In the genomic region with DNA sequence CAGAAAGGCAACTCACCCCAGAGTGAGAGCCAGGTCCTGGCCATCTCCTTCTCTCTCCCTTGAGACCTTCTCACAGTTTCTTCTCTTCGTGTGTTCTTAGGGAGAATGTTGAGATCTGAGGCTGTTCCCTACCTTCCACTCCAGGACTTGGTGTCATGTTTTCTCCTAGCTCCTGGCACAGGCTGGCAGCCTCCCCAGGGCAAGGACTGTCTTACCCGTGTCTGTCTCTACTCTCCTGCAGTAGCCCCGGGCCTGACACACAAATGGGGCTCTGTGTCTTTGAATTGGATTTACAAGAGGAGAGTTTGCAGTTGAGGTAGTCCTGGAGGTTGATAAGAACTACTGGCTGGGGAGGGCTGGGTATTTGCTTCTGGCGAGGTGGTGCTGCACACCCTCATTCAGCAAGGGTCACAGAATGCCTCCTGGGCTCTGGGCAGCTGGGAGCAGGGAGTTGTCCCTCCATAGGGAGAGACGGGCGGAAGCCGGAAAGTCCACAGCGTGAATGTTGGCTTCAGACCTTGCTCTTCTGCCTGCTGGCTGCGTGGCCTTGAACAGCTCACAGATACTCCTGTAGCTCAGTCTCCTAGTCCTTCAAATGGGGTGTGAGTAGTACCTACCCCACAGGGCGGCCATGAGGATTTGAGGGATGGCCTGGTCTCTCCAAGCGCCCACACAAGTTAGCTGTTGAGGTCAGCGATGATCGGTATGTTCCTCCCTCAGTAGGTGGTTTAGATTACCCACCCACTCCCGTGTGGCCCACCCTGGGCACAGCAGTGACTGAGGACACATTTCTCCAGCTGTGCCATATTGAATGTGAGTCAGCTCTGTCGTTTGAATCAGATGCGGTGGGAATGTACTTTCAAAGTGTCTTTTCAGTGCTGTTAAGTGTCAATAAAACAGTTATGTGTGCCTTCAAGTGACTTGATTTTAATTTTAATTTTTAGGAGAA, we compare ENCODE assay signal across 13 cellular contexts. TPM values are rescaled to one million over a fixed set of nuclear protein-coding genes. Genes with fewer than 3 reads are reported as not detected.
DNase-seq lines count a peak whose midpoint lies in the region; ATAC-seq and TF ChIP-seq lines count a peak whose summit lies in the region.
"Had no signal": no experiment of that assay in that cellular context is flagged by ENCODE, and none has a peak within 500 bp of the region (broad histone marks: within the 10 kb centered on the region; RNA-seq: fewer than 3 reads in every experiment).

No MANE protein-coding gene starts in this region.

- H3K27me3 Mint-ChIP-seq in GM23338 (ENCODE audit: insufficient read depth, low read depth, poor library complexity), result peaks cover 2% of the 10 kb centered on the region
- no peaks in the 10 kb centered on the region for H3K27me3 Mint-ChIP-seq in T-cell

- CTCF ChIA-PET in T-cell (lab: Charles Lee), result interaction anchor here in 1 of 2 donors (0.5 kb wide), 1 partner anchor 10 kb away, joined by 4 read pairs; a partner anchor contains a TSS

- H3F3A ChIP-seq in GM23338 (replicated peaks; ENCODE audit: low read depth), result 0 out of 2 replicates have a peak, but pooled peaks cover 3% of the 10 kb centered on the region

- peaks cover 5% of the 10 kb centered on the region; the same call in 1 of the 2 replicates for H3K36me3 ChIP-seq in GM23338 (ENCODE audit: insufficient read depth)

- TF ChIP-seq CTCF in GM23338 (conservative IDR thresholded peaks at IDR 0.05; ENCODE audit: low read depth in 2 of 2), result no peak

- no peaks in the 10 kb centered on the region for H3K9me2 ChIP-seq in GM23338 (ENCODE audit: insufficient read depth)

- H3K9me3 Mint-ChIP-seq in GM23338, result no peaks in the 10 kb centered on the region
- H3K9me3 Mint-ChIP-seq in T-cell, result no peaks in the 10 kb centered on the region

- H3K4me2 ChIP-seq in GM23338, result no peak overlapping the region

- peaks cover 87% of the 10 kb centered on the region for H3K79me2 ChIP-seq in GM23338 (replicated peaks; ENCODE audit: insufficient read depth)

- H3K4me3 Mint-ChIP-seq in GM23338 (no peak overlapping the region), T-cell (no peak overlapping the region)

- no peak overlapping the region for H3K4me3 ChIP-seq in GM23338
- H3K4me3 ChIP-seq: sigmoid colon, SJCRH30 had no signal

- H4K20me1 ChIP-seq in GM23338 (replicated peaks; ENCODE audit: insufficient read depth), result peaks cover 39% of the 10 kb centered on the region

- peaks cover 13% of the 10 kb centered on the region for H3K36me3 Mint-ChIP-seq in GM23338 (ENCODE audit: low read depth)
- H3K36me3 Mint-ChIP-seq in T-cell, result peaks cover 14% of the 10 kb centered on the region

- ATAC-seq in GM23338 (no peak), T-cell (replicated peaks in 1 of 4) (no peak), esophagus mucosa (peak; percentile 30), HG02798 (IDR thresholded peaks at IDR 0.05; ENCODE audit: poor library complexity, unreplicated experiment) (no peak)

- H3K27ac Mint-ChIP-seq in GM23338 (peak overlapping the region; percentile 51; the same call in 1 of the 2 replicates), T-cell (peak overlapping the region; percentile 46 to 76)

- no peak overlapping the region for H2AFZ ChIP-seq in GM23338

- H3K4me1 ChIP-seq in GM23338 (ENCODE audit: insufficient read depth), result no peaks in the 10 kb centered on the region

- DNase-seq in GM23338 (ENCODE audit: low spot score), result no peak
- DNase-seq in T-cell, result no peak
- peak; percentile 56 for DNase-seq in posterior vena cava (ENCODE audit: low spot score)
- no peak for DNase-seq in NCI-H446 (lab: John Stamatoyannopoulos, UW)
- no peak for DNase-seq in T-helper 9 cell
- DNase-seq: effector CD8-positive, alpha-beta T cell; H7; islet precursor cell; NCI-H1930; sigmoid colon; SJCRH30 had no signal

- intact Hi-C loops in posterior vena cava (cut with DNase I), result no loop called here

- POLR2A ChIA-PET in T-cell (lab: Charles Lee), result no interaction called here

- H3K4me1 Mint-ChIP-seq in GM23338 (peaks cover 6% of the 10 kb centered on the region), T-cell (peaks cover 71 to 79% (median 73%) of the 10 kb centered on the region in 3 donors)

- no peaks in the 10 kb centered on the region for H3K27me3 ChIP-seq in GM23338 (ENCODE audit: insufficient read depth)
- H3K27me3 ChIP-seq: sigmoid colon, SJCRH30 had no signal

- H3K27ac ChIP-seq in GM23338 (ENCODE audit: low read depth), result no peak overlapping the region
- H3K27ac ChIP-seq: sigmoid colon, SJCRH30 had no signal

TF ChIP-seq in GM23338, 12 proteins besides CTCF, POLR2A, EP300 and RAD21:
- TF ChIP-seq EZH2phosphoT487 (IDR thresholded peaks at IDR 0.05; ENCODE audit: unreplicated experiment) (no peak), STAT1 (IDR thresholded peaks at IDR 0.05; ENCODE audit: unreplicated experiment) (no peak), JUNB (IDR thresholded peaks at IDR 0.05; ENCODE audit: unreplicated experiment) (no peak)
- TF ChIP-seq, protein P1, sequence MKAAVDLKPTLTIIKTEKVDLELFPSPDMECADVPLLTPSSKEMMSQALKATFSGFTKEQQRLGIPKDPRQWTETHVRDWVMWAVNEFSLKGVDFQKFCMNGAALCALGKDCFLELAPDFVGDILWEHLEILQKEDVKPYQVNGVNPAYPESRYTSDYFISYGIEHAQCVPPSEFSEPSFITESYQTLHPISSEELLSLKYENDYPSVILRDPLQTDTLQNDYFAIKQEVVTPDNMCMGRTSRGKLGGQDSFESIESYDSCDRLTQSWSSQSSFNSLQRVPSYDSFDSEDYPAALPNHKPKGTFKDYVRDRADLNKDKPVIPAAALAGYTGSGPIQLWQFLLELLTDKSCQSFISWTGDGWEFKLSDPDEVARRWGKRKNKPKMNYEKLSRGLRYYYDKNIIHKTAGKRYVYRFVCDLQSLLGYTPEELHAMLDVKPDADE (IDR thresholded peaks at IDR 0.05), result no peak
TF ChIP-seq in GM23338: peak in this region for 0.

RNA-seq across cellular contexts. Expression of a gene that starts 10.2 kb away (rescaled TPM):
- 47.7 and 57.2 TPM in 2 replicates for total RNA-seq in GM23338 (2014; rRNA removed; shearing (Covaris generic))
- polyA plus RNA-seq in GM23338 (2016; fragmentation: Nextera tagmentation; extraction: Ambion mirVana), result 24.5 and 26.3 TPM in 2 replicates
- total RNA-seq in T-cell, result 10 to 100 TPM; 75.7 to 84.3 (median 79.2) TPM
- 26.1 TPM for total RNA-seq in esophagus mucosa
- total RNA-seq in posterior vena cava, result 10 to 100 TPM; 32.6 to 35.2 TPM

RNA-seq across cellular contexts. Expression of a gene that starts 30.8 kb away (rescaled TPM):
- 72.7 and 73.0 TPM in 2 replicates for total RNA-seq in GM23338 (2014; rRNA removed; shearing (Covaris generic))
- 52.4 and 59.3 TPM in 2 replicates for polyA plus RNA-seq in GM23338 (2016; fragmentation: Nextera tagmentation; extraction: Ambion mirVana)
- 10 to 100 TPM; 27.8 to 71.4 (median 66.5) TPM for total RNA-seq in T-cell
- total RNA-seq in esophagus mucosa, result 20.5 TPM
- total RNA-seq in posterior vena cava, result 10 to 100 TPM; 12.5 to 16.1 TPM
